ENCODE assay signal across 34 cellular contexts in the genomic region with DNA sequence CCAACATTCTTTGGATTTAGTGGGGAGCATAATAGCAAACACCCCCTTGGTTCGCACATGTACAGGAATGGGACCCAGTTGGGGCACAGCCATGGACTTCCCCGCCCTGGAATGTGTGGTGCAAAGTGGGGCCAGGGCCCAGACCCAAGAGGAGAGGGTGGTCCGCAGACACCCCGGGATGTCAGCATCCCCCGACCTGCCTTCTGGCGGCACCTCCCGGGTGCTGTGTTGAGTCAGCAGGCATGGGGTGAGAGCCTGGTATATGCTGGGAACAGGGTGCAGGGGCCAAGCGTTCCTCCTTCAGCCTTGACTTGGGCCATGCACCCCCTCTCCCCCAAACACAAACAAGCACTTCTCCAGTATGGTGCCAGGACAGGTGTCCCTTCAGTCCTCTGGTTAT. TPM values are rescaled to one million over a fixed set of nuclear protein-coding genes. Genes with fewer than 3 reads are reported as not detected.
DNase-seq lines count a peak whose midpoint lies in the region; ATAC-seq, FAIRE-seq and TF ChIP-seq lines count a peak whose summit lies in the region.
"Had no signal": no experiment of that assay in that cellular context is flagged by ENCODE, and none has a peak within 500 bp of the region (broad histone marks: within the 10 kb centered on the region; RNA-seq: fewer than 3 reads in every experiment).

No MANE protein-coding gene starts in this region.

- H3K27ac ChIP-seq in left ventricle myocardium inferior (replicated peaks) (no peak overlapping the region), astrocyte (ENCODE audit: low read depth, low read length) (no peak overlapping the region), kidney (ENCODE audit: low read depth in 2 of 2, low read length in 2 of 2) (no peak overlapping the region)
- H3K27ac ChIP-seq: gastrocnemius medialis, HL-60, parathyroid adenoma, spleen had no signal

- H3K4me2 ChIP-seq in astrocyte (ENCODE audit: low read length) = no peak overlapping the region

- no peak for TF ChIP-seq CTCF in left ventricle myocardium inferior (IDR thresholded peaks at IDR 0.05; ENCODE audit: borderline replicate concordance)
- TF ChIP-seq CTCF in astrocyte (IDR thresholded peaks at IDR 0.05; ENCODE audit: insufficient read depth, low read depth, low read length) = no peak
- no peak for TF ChIP-seq CTCF in kidney (IDR thresholded peaks at IDR 0.05; ENCODE audit: borderline replicate concordance, extremely low read depth, insufficient read depth)
- no peak for TF ChIP-seq CTCF in type B pancreatic cell (conservative IDR thresholded peaks at IDR 0.05)

- FAIRE-seq in astrocyte (lab: Jason Lieb, UNC) (no peak), kidney (lab: Jason Lieb, UNC) (no peak)

- no peak for DNase-seq in left ventricle myocardium superior
- no peak for DNase-seq in left ventricle myocardium inferior
- DNase-seq in astrocyte (ENCODE audit: low read depth) = no peak
- DNase-seq in kidney = peak; percentile 73
- no peak for DNase-seq in type B pancreatic cell (ENCODE audit: extremely low spot score, unreplicated experiment)
- no peak for DNase-seq in NOMO-1 treated with DMSO at 0.1 percent for 48 hours (lab: John Stamatoyannopoulos, UW; ENCODE audit: unreplicated experiment)
- no peak for DNase-seq in HEK293T (ENCODE audit: extremely low spot score)
- DNase-seq in HUDEP-2 (lab: John Stamatoyannopoulos, UW; ENCODE audit: unreplicated experiment in 76 of 76) = no peak
- DNase-seq: ACHN; activated CD4-positive, CD25-positive, alpha-beta regulatory T cell; activated gamma-delta T cell; activated naive CD8-positive, alpha-beta T cell treated with anti-CD3 and anti-CD28 coated beads, Interleukin-2, amount 10 ng/mL, durations not matched to agents 7 days and 5 days; activated T-cell treated with anti-CD3 and anti-CD28 coated beads, Interleukin-2, amount 50 U/mL, for 24 hours; gastrocnemius medialis; hippocampal formation; mesendoderm; NCI-H1436; NCI-H526 treated with DMSO at 0.1 percent for 48 hours; NK-92 treated with Interleukin-12 subunit alpha and Interleukin-12 subunit beta, amount 100 ng/mL, for 24 hours; PC-9; SIG-M5; spleen; stimulated activated CD4-positive, alpha-beta T cell treated with anti-CD3 and anti-CD28 coated beads, Interleukin-2, amount 100 ng/mL, for 24 hours; stomach; SW 1271; T-helper 9 cell had no signal

- peaks cover 11% of the 10 kb centered on the region for H3K4me1 ChIP-seq in left ventricle myocardium inferior
- H3K4me1 ChIP-seq in astrocyte (ENCODE audit: insufficient read depth, low read length) = peaks cover 20% of the 10 kb centered on the region
- H3K4me1 ChIP-seq in kidney (ENCODE audit: control insufficient read depth in 1 of 2, insufficient read depth in 1 of 2, low read depth in 1 of 2, low read length in 2 of 2) = no peaks in the 10 kb centered on the region
- H3K4me1 ChIP-seq: parathyroid adenoma had no signal

- ATAC-seq in left ventricle myocardium superior = peak; percentile 12
- ATAC-seq: gastrocnemius medialis, left lobe of liver had no signal

- H3K9me3 ChIP-seq in left ventricle myocardium inferior (replicated peaks) (no peaks in the 10 kb centered on the region), astrocyte (ENCODE audit: insufficient read depth, low read depth, low read length) (no peaks in the 10 kb centered on the region), kidney (ENCODE audit: control insufficient read depth in 1 of 2, low read length in 2 of 2) (no peaks in the 10 kb centered on the region)
- H3K9me3 ChIP-seq: gastrocnemius medialis, spleen, stomach, tibial nerve had no signal

- H3K4me3 ChIP-seq in left ventricle myocardium inferior = no peak overlapping the region
- H3K4me3 ChIP-seq in astrocyte (ENCODE audit: insufficient read depth, low read depth, low read length) = no peak overlapping the region
- no peak overlapping the region for H3K4me3 ChIP-seq in kidney (ENCODE audit: low read length in 2 of 2)
- H3K4me3 ChIP-seq: gastrocnemius medialis, PC-9, spleen, stomach, tibial nerve had no signal

- H4K20me1 ChIP-seq in astrocyte (ENCODE audit: insufficient read depth, low read length) = peaks cover 33% of the 10 kb centered on the region

- CTCF ChIA-PET in HEK293T (lab: Yijun Ruan, JAX) = no interaction called here

- POLR2A ChIA-PET in HEK293T (lab: Yijun Ruan, JAX) = no interaction called here

- intact Hi-C loops in left ventricle myocardium superior (cut with micrococcal nuclease) = no loop called here
- intact Hi-C loops in left ventricle myocardium inferior (cut with micrococcal nuclease) = no loop called here
- intact Hi-C loops in kidney (cut with DNase I) = no loop called here

- H2AFZ ChIP-seq in astrocyte (ENCODE audit: low read depth, low read length) = no peak overlapping the region
- H2AFZ ChIP-seq: parathyroid adenoma, PC-9 had no signal

- H3K27me3 Mint-ChIP-seq in astrocyte (ENCODE audit: low read depth, unreplicated experiment) (peaks cover under 1% of the 10 kb centered on the region), type B pancreatic cell (no peaks in the 10 kb centered on the region)

- H3K4me1 Mint-ChIP-seq in astrocyte (ENCODE audit: low read depth, unreplicated experiment) = peaks cover 7% of the 10 kb centered on the region
- H3K4me1 Mint-ChIP-seq in type B pancreatic cell (ENCODE audit: unreplicated experiment) = peaks cover 3% of the 10 kb centered on the region
- H3K4me1 Mint-ChIP-seq: activated naive CD8-positive, alpha-beta T cell treated with anti-CD3 and anti-CD28 coated beads, Interleukin-2, amount 10 ng/mL, durations not matched to agents 7 days and 5 days; central memory CD8-positive, alpha-beta T cell had no signal

- no peak overlapping the region for H3K4me3 Mint-ChIP-seq in astrocyte (ENCODE audit: unreplicated experiment)
- H3K4me3 Mint-ChIP-seq in type B pancreatic cell = no peak overlapping the region
- H3K4me3 Mint-ChIP-seq: activated naive CD8-positive, alpha-beta T cell treated with anti-CD3 and anti-CD28 coated beads, Interleukin-2, amount 10 ng/mL, durations not matched to agents 7 days and 5 days; activated T-cell treated with anti-CD3 and anti-CD28 coated beads, Interleukin-2, amount 50 U/mL, for 24 hours; central memory CD8-positive, alpha-beta T cell had no signal

- no peaks in the 10 kb centered on the region for H3K79me2 ChIP-seq in astrocyte (ENCODE audit: insufficient read depth, low read length)
- H3K79me2 ChIP-seq: parathyroid adenoma had no signal

- H3K36me3 Mint-ChIP-seq in astrocyte (ENCODE audit: low read depth, unreplicated experiment) = peaks cover 2% of the 10 kb centered on the region
- H3K36me3 Mint-ChIP-seq in type B pancreatic cell = peaks cover 13% of the 10 kb centered on the region
- H3K36me3 Mint-ChIP-seq: activated naive CD8-positive, alpha-beta T cell treated with anti-CD3 and anti-CD28 coated beads, Interleukin-2, amount 10 ng/mL, durations not matched to agents 7 days and 5 days had no signal

- H3K27ac Mint-ChIP-seq in astrocyte (ENCODE audit: unreplicated experiment) (peak overlapping the region; percentile 24), type B pancreatic cell (peak overlapping the region; percentile 57)
- H3K27ac Mint-ChIP-seq: activated naive CD8-positive, alpha-beta T cell treated with anti-CD3 and anti-CD28 coated beads, Interleukin-2, amount 10 ng/mL, durations not matched to agents 7 days and 5 days; activated T-cell treated with anti-CD3 and anti-CD28 coated beads, Interleukin-2, amount 50 U/mL, for 24 hours had no signal

- H3K9me3 Mint-ChIP-seq in astrocyte (ENCODE audit: unreplicated experiment) (no peaks in the 10 kb centered on the region), type B pancreatic cell (no peaks in the 10 kb centered on the region)
- H3K9me3 Mint-ChIP-seq: activated naive CD8-positive, alpha-beta T cell treated with anti-CD3 and anti-CD28 coated beads, Interleukin-2, amount 10 ng/mL, durations not matched to agents 7 days and 5 days; activated T-cell treated with anti-CD3 and anti-CD28 coated beads, Interleukin-2, amount 50 U/mL, for 24 hours; central memory CD8-positive, alpha-beta T cell had no signal

- H3K9ac ChIP-seq in astrocyte (ENCODE audit: low read length) = no peak overlapping the region
- no peak overlapping the region for H3K9ac ChIP-seq in kidney (ENCODE audit: low read length in 2 of 2)
- H3K9ac ChIP-seq: parathyroid adenoma had no signal

- H3K36me3 ChIP-seq in left ventricle myocardium inferior (peaks cover 25% of the 10 kb centered on the region), astrocyte (ENCODE audit: insufficient read depth, low read length) (peaks cover 22% of the 10 kb centered on the region), kidney (ENCODE audit: control insufficient read depth in 1 of 2, insufficient read depth in 2 of 2, low read length in 2 of 2) (no peaks in the 10 kb centered on the region)
- H3K36me3 ChIP-seq: gastrocnemius medialis had no signal

- H3K27me3 ChIP-seq in left ventricle myocardium inferior (ENCODE audit: low read depth) = no peaks in the 10 kb centered on the region
- H3K27me3 ChIP-seq in astrocyte (ENCODE audit: insufficient read depth, low read length) = no peaks in the 10 kb centered on the region
- H3K27me3 ChIP-seq: gastrocnemius medialis, stomach, tibial nerve had no signal

RNA-seq across cellular contexts. Expression of a gene that starts 21.8 kb away (rescaled TPM):
- total RNA-seq in left ventricle myocardium superior = 6.0 TPM
- 6.0 TPM for total RNA-seq in left ventricle myocardium inferior
- total RNA-seq in astrocyte = 1.3 and 1.7 TPM in 2 replicates
- total RNA-seq in kidney = 0.91 TPM
- 11.8 TPM for polyA plus RNA-seq in kidney (ENCODE audit: insufficient read depth, low read depth, low replicate concordance)
- total RNA-seq in type B pancreatic cell (ENCODE audit: low replicate concordance) = 2.1 and 2.3 TPM in 2 replicates

RNA-seq across cellular contexts. Expression of a gene that starts 27.1 kb away (rescaled TPM):
- total RNA-seq in left ventricle myocardium superior (100 TPM), left ventricle myocardium inferior (89.1 TPM), astrocyte (170 and 179 TPM in 2 replicates), kidney (89.3 TPM), type B pancreatic cell (ENCODE audit: low replicate concordance) (78.3 and 182 TPM in 2 replicates)
- polyA plus RNA-seq in kidney (ENCODE audit: insufficient read depth, low read depth, low replicate concordance) = 16.6 TPM

RNA-seq across cellular contexts. Expression of a gene that starts 43.4 kb away (rescaled TPM):
- total RNA-seq in left ventricle myocardium superior (not detected), left ventricle myocardium inferior (not detected), astrocyte (not detected in 2 replicates), kidney (2.0 TPM), type B pancreatic cell (ENCODE audit: low replicate concordance) (1.1 TPM in 2 replicates)
- polyA plus RNA-seq in kidney (ENCODE audit: insufficient read depth, low read depth, low replicate concordance) = 25.4 TPM
- total RNA-seq: activated naive CD8-positive, alpha-beta T cell treated with anti-CD3 and anti-CD28 coated beads, Interleukin-2, amount 10 ng/mL, durations not matched to agents 7 days and 5 days; H4; PC-9; spleen; tibial nerve had no signal
- polyA plus RNA-seq: BJ, neural cell, spleen had no signal

RNA-seq across cellular contexts. Expression of a gene that starts 49.6 kb away (rescaled TPM):
- 52.8 TPM for total RNA-seq in left ventricle myocardium superior
- total RNA-seq in left ventricle myocardium inferior = 34.0 TPM
- 0.73 and 1.0 TPM in 2 replicates for total RNA-seq in astrocyte
- total RNA-seq in kidney = 1.5 TPM
- 12.2 TPM for polyA plus RNA-seq in kidney (ENCODE audit: insufficient read depth, low read depth, low replicate concordance)
- 2.4 and 3.8 TPM in 2 replicates for total RNA-seq in type B pancreatic cell (ENCODE audit: low replicate concordance)
